9 cellular contexts compared by ENCODE assay signal in genomic region chr11:128324531-128325141, GRCh38.
DNase-seq lines count a peak whose midpoint lies in the region; ATAC-seq and TF ChIP-seq lines count a peak whose summit lies in the region.
"Had no signal": no experiment of that assay in that cellular context is flagged by ENCODE, and none has a peak within 500 bp of the region (broad histone marks: within the 10 kb centered on the region; RNA-seq: fewer than 3 reads in every experiment).

No MANE protein-coding gene starts in this region.

- in situ Hi-C loops in GM13977 (cut with MboI; ENCODE audit: low pct_unique_long_range_greater_than_20kb, low sequenced_read_pairs, unreplicated experiment) = no loop called here

- peaks cover 6% of the 10 kb centered on the region for H3K4me1 ChIP-seq in lower lobe of right lung
- H3K4me1 ChIP-seq: adrenal gland had no signal

- no peak overlapping the region for H3K4me3 ChIP-seq in lower lobe of right lung
- H3K4me3 ChIP-seq: adrenal gland had no signal

- no peak overlapping the region for H3K27ac ChIP-seq in lower lobe of right lung
- H3K27ac ChIP-seq: adrenal gland had no signal

- H3K27me3 ChIP-seq in lower lobe of right lung (ENCODE audit: low read depth) = no peaks in the 10 kb centered on the region
- H3K27me3 ChIP-seq: adrenal gland had no signal

- H3K9me3 ChIP-seq in lower lobe of right lung = no peaks in the 10 kb centered on the region
- H3K9me3 ChIP-seq: adrenal gland had no signal

- intact Hi-C loops in lower lobe of right lung (cut with DNase I) = no loop called here

- DNase-seq in T follicular helper cell (ENCODE audit: low read depth) (peak; percentile 70), activated T-cell treated with anti-CD3 and anti-CD28 coated beads for 48 hours (ENCODE audit: low read depth) (peak; percentile 71), lower lobe of right lung (no peak), C1 segment of cervical spinal cord (lab: John Stamatoyannopoulos, UW) (no peak), GM13977 (ENCODE audit: low spot score) (no peak)
- peak; percentile 58 to 59 for DNase-seq in stimulated activated CD8-positive, alpha-beta memory T cell treated with anti-CD3 and anti-CD28 coated beads, Interleukin-7, amount 100 ng/mL, for 1 hour (ENCODE audit: low read depth in 2 of 2)

- H3K36me3 ChIP-seq in lower lobe of right lung = no peaks in the 10 kb centered on the region
- H3K36me3 ChIP-seq: adrenal gland had no signal

- ATAC-seq in lower lobe of right lung (peak; percentile 80 to 82), GM18498 (IDR thresholded peaks at IDR 0.05; ENCODE audit: unreplicated experiment) (no peak), GM18867 (IDR thresholded peaks at IDR 0.05; ENCODE audit: unreplicated experiment) (no peak)

- no peak for TF ChIP-seq CTCF in lower lobe of right lung (IDR thresholded peaks at IDR 0.05)
- no peak for TF ChIP-seq CTCF in GM13977 (IDR thresholded peaks at IDR 0.05; ENCODE audit: extremely low read depth, insufficient read depth, missing control alignments)

Comparison
In these comparisons a context has a peak if more than half of its experiments do, and no peak if none do; other contexts are left out.
1. DNase-seq: peak in T follicular helper cell (single experiment), activated T-cell treated with anti-CD3 and anti-CD28 coated beads for 48 hours (single experiment) and stimulated activated CD8-positive, alpha-beta memory T cell treated with anti-CD3 and anti-CD28 coated beads, Interleukin-7, amount 100 ng/mL, for 1 hour (2 of 2); none in lower lobe of right lung (single experiment), C1 segment of cervical spinal cord (0 of 14) and GM13977 (single experiment).
2. ATAC-seq: peak in lower lobe of right lung (2 of 2); none in GM18498 (single experiment) and GM18867 (single experiment).